26 cellular contexts compared by ENCODE assay signal in the genomic region with DNA sequence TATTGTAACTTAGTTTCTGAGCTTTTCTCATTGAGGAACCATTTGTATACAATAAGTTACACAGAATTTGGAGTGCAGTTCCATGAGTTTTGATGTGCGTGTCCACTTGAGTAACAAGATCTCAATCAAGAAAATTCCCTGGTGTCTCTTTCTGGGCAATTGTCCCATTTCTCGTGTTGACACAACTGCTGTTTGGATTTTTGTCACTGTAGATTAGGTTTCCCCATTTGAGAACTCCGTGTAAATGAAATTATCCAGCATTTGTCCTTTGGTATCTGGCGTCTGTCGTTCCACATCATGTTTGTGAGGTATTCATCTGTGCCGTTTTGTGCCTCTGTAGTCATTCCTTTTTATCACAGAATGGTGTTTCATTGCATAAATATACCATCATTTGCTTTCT.
"Had no signal": no experiment of that assay in that cellular context is flagged by ENCODE, and none has a peak within 500 bp of the region (broad histone marks: within the 10 kb centered on the region; RNA-seq: fewer than 3 reads in every experiment).

No MANE protein-coding gene starts in this region.

- H3K4me1 Mint-ChIP-seq: naive B cell; stimulated activated memory B cell treated with anti-CD40 and anti-IgM and Interleukin-4, amounts not matched to agents 10 μg/mL and 1 μg/mL and 100 μg/mL, for 72 hours; stimulated activated naive CD8-positive, alpha-beta T cell treated with anti-CD3 and anti-CD28 coated beads, Interleukin-15, amount 100 ng/mL, for 72 hours had no signal

- H3K4me3 Mint-ChIP-seq: naive B cell; nephron; stimulated activated memory B cell treated with anti-CD40 and anti-IgM and Interleukin-4, amounts not matched to agents 10 μg/mL and 1 μg/mL and 100 μg/mL, for 72 hours; stimulated activated naive CD8-positive, alpha-beta T cell treated with anti-CD3 and anti-CD28 coated beads, Interleukin-15, amount 100 ng/mL, for 72 hours had no signal

- FAIRE-seq: colon, endothelial cell of umbilical vein, kidney had no signal

- H3K27ac Mint-ChIP-seq: naive B cell; nephron; stimulated activated memory B cell treated with anti-CD40 and anti-IgM and Interleukin-4, amounts not matched to agents 10 μg/mL and 1 μg/mL and 100 μg/mL, for 72 hours; stimulated activated naive CD8-positive, alpha-beta T cell treated with anti-CD3 and anti-CD28 coated beads, Interleukin-15, amount 100 ng/mL, for 72 hours had no signal

- H3K36me3 Mint-ChIP-seq: stimulated activated memory B cell treated with anti-CD40 and anti-IgM and Interleukin-4, amounts not matched to agents 10 μg/mL and 1 μg/mL and 100 μg/mL, for 72 hours had no signal

- ATAC-seq: left cardiac atrium; left ventricle myocardium superior; psoas muscle; right lobe of liver; stimulated activated memory B cell treated with anti-CD40 and anti-IgM and Interleukin-4, amounts not matched to agents 10 μg/mL and 1 μg/mL and 100 μg/mL, for 72 hours; stimulated activated naive CD8-positive, alpha-beta T cell treated with anti-CD3 and anti-CD28 coated beads, Interleukin-15, amount 100 ng/mL, for 72 hours; upper lobe of right lung had no signal

- H3K27ac ChIP-seq: hepatocyte, psoas muscle, right lobe of liver, testis, tibial nerve, upper lobe of right lung had no signal

- DNase-seq: dermis blood vessel endothelial cell; erythroblast; foreskin melanocyte; kidney; left cardiac atrium; left ventricle myocardium superior; mesenchymal stem cell; midbrain; naive B cell; occipital lobe; psoas muscle; retina; right lobe of liver; spleen; stimulated activated CD4-positive, alpha-beta T cell treated with anti-CD3 and anti-CD28 coated beads, Interleukin-15, amount 100 ng/mL, for 24 hours; stimulated activated CD4-positive, alpha-beta T cell treated with anti-CD3 and anti-CD28 coated beads, Interleukin-1b, Interleukin-23, amount 100 ng/mL, for 48 hours; stimulated activated CD4-positive, alpha-beta T cell treated with anti-CD3 and anti-CD28 coated beads, Interleukin-4, amount 100 ng/mL, for 24 hours; stimulated activated naive CD8-positive, alpha-beta T cell treated with anti-CD3 and anti-CD28 coated beads, Interleukin-15, amount 100 ng/mL, for 72 hours; testis; upper lobe of right lung had no signal
